In genomic region chr16:8958344-8958808, GRCh38 we compare ENCODE assay signal across 1 cellular context.
TF ChIP-seq lines count a peak whose summit lies in the region.

No MANE protein-coding gene starts in this region.

TF ChIP-seq in HepG2, 621 proteins besides CTCF, POLR2A, EP300 and RAD21 (continued from another document and continues in another):
- TF ChIP-seq, protein P1, sequence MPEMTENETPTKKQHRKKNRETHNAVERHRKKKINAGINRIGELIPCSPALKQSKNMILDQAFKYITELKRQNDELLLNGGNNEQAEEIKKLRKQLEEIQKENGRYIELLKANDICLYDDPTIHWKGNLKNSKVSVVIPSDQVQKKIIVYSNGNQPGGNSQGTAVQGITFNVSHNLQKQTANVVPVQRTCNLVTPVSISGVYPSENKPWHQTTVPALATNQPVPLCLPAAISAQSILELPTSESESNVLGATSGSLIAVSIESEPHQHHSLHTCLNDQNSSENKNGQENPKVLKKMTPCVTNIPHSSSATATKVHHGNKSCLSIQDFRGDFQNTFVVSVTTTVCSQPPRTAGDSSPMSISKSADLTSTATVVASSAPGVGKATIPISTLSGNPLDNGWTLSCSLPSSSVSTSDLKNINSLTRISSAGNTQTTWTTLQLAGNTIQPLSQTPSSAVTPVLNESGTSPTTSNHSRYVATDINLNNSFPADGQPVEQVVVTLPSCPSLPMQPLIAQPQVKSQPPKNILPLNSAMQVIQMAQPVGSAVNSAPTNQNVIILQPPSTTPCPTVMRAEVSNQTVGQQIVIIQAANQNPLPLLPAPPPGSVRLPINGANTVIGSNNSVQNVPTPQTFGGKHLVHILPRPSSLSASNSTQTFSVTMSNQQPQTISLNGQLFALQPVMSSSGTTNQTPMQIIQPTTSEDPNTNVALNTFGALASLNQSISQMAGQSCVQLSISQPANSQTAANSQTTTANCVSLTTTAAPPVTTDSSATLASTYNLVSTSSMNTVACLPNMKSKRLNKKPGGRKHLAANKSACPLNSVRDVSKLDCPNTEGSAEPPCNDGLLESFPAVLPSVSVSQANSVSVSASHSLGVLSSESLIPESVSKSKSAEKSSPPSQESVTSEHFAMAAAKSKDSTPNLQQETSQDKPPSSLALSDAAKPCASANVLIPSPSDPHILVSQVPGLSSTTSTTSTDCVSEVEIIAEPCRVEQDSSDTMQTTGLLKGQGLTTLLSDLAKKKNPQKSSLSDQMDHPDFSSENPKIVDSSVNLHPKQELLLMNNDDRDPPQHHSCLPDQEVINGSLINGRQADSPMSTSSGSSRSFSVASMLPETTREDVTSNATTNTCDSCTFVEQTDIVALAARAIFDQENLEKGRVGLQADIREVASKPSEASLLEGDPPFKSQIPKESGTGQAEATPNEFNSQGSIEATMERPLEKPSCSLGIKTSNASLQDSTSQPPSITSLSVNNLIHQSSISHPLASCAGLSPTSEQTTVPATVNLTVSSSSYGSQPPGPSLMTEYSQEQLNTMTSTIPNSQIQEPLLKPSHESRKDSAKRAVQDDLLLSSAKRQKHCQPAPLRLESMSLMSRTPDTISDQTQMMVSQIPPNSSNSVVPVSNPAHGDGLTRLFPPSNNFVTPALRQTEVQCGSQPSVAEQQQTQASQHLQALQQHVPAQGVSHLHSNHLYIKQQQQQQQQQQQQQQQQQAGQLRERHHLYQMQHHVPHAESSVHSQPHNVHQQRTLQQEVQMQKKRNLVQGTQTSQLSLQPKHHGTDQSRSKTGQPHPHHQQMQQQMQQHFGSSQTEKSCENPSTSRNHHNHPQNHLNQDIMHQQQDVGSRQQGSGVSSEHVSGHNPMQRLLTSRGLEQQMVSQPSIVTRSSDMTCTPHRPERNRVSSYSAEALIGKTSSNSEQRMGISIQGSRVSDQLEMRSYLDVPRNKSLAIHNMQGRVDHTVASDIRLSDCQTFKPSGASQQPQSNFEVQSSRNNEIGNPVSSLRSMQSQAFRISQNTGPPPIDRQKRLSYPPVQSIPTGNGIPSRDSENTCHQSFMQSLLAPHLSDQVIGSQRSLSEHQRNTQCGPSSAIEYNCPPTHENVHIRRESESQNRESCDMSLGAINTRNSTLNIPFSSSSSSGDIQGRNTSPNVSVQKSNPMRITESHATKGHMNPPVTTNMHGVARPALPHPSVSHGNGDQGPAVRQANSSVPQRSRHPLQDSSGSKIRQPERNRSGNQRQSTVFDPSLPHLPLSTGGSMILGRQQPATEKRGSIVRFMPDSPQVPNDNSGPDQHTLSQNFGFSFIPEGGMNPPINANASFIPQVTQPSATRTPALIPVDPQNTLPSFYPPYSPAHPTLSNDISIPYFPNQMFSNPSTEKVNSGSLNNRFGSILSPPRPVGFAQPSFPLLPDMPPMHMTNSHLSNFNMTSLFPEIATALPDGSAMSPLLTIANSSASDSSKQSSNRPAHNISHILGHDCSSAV (CRISPR knock-in tag; IDR thresholded peaks at IDR 0.05; ENCODE audit: borderline replicate concordance) = no peak
- TF ChIP-seq ZNF180 (CRISPR knock-in tag; IDR thresholded peaks at IDR 0.05; ENCODE audit: borderline replicate concordance, low read depth) (no peak), POLR2AphosphoS5 (IDR thresholded peaks at IDR 0.05; ENCODE audit: low read depth, low read length) (no peak), RELA (CRISPR knock-in tag; IDR thresholded peaks at IDR 0.05) (no peak), ZNF431 (CRISPR knock-in tag; IDR thresholded peaks at IDR 0.05; ENCODE audit: borderline replicate concordance, low read depth) (no peak), ZNF674 (CRISPR knock-in tag; IDR thresholded peaks at IDR 0.05; ENCODE audit: low read depth) (no peak), ZBTB42 (CRISPR knock-in tag; IDR thresholded peaks at IDR 0.05) (no peak), MTF1 (CRISPR knock-in tag; IDR thresholded peaks at IDR 0.05) (no peak), THAP9 (CRISPR knock-in tag; IDR thresholded peaks at IDR 0.05; ENCODE audit: borderline replicate concordance) (peak; percentile 57; the same call in 1 of the 2 replicates), ZNF503 (CRISPR knock-in tag; IDR thresholded peaks at IDR 0.05) (no peak), ZNF639 (CRISPR knock-in tag; conservative IDR thresholded peaks at IDR 0.05) (no peak), FLYWCH1 (CRISPR knock-in tag; IDR thresholded peaks at IDR 0.05) (no peak), ATRX (CRISPR knock-in tag; IDR thresholded peaks at IDR 0.05; ENCODE audit: borderline replicate concordance) (no peak), CSRNP1 (CRISPR knock-in tag; IDR thresholded peaks at IDR 0.05) (no peak), GTF3A (CRISPR knock-in tag; conservative IDR thresholded peaks at IDR 0.05) (peak; percentile 70; the same call in 1 of the 2 replicates), SETDB1 (CRISPR knock-in tag; IDR thresholded peaks at IDR 0.05; ENCODE audit: borderline replicate concordance) (no peak), ZNF607 (CRISPR knock-in tag; IDR thresholded peaks at IDR 0.05; ENCODE audit: borderline replicate concordance) (no peak), KLF16 (CRISPR knock-in tag; IDR thresholded peaks at IDR 0.05) (no peak), SIX1 (CRISPR knock-in tag; IDR thresholded peaks at IDR 0.05; ENCODE audit: borderline replicate concordance) (no peak), BATF2 (CRISPR knock-in tag; IDR thresholded peaks at IDR 0.05) (no peak), ZBTB26 (CRISPR knock-in tag; IDR thresholded peaks at IDR 0.05; ENCODE audit: borderline replicate concordance) (no peak), ZSCAN20 (CRISPR knock-in tag; IDR thresholded peaks at IDR 0.05; ENCODE audit: borderline replicate concordance) (no peak), TCF7L2 (IDR thresholded peaks at IDR 0.05; ENCODE audit: low read depth, low read length) (no peak)
- TF ChIP-seq, protein P2, sequence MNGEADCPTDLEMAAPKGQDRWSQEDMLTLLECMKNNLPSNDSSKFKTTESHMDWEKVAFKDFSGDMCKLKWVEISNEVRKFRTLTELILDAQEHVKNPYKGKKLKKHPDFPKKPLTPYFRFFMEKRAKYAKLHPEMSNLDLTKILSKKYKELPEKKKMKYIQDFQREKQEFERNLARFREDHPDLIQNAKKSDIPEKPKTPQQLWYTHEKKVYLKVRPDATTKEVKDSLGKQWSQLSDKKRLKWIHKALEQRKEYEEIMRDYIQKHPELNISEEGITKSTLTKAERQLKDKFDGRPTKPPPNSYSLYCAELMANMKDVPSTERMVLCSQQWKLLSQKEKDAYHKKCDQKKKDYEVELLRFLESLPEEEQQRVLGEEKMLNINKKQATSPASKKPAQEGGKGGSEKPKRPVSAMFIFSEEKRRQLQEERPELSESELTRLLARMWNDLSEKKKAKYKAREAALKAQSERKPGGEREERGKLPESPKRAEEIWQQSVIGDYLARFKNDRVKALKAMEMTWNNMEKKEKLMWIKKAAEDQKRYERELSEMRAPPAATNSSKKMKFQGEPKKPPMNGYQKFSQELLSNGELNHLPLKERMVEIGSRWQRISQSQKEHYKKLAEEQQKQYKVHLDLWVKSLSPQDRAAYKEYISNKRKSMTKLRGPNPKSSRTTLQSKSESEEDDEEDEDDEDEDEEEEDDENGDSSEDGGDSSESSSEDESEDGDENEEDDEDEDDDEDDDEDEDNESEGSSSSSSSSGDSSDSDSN (CRISPR knock-in tag; IDR thresholded peaks at IDR 0.05) = no peak; the same call in 1 of the 2 replicates
- TF ChIP-seq, protein P3, sequence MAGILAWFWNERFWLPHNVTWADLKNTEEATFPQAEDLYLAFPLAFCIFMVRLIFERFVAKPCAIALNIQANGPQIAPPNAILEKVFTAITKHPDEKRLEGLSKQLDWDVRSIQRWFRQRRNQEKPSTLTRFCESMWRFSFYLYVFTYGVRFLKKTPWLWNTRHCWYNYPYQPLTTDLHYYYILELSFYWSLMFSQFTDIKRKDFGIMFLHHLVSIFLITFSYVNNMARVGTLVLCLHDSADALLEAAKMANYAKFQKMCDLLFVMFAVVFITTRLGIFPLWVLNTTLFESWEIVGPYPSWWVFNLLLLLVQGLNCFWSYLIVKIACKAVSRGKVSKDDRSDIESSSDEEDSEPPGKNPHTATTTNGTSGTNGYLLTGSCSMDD (CRISPR knock-in tag; IDR thresholded peaks at IDR 0.05) = no peak
- TF ChIP-seq, protein P4, sequence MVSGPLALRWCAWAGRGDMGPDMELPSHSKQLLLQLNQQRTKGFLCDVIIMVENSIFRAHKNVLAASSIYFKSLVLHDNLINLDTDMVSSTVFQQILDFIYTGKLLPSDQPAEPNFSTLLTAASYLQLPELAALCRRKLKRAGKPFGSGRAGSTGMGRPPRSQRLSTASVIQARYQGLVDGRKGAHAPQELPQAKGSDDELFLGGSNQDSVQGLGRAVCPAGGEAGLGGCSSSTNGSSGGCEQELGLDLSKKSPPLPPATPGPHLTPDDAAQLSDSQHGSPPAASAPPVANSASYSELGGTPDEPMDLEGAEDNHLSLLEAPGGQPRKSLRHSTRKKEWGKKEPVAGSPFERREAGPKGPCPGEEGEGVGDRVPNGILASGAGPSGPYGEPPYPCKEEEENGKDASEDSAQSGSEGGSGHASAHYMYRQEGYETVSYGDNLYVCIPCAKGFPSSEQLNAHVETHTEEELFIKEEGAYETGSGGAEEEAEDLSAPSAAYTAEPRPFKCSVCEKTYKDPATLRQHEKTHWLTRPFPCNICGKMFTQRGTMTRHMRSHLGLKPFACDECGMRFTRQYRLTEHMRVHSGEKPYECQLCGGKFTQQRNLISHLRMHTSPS (CRISPR knock-in tag; IDR thresholded peaks at IDR 0.05; ENCODE audit: low read depth) = no peak
- TF ChIP-seq, protein P5, sequence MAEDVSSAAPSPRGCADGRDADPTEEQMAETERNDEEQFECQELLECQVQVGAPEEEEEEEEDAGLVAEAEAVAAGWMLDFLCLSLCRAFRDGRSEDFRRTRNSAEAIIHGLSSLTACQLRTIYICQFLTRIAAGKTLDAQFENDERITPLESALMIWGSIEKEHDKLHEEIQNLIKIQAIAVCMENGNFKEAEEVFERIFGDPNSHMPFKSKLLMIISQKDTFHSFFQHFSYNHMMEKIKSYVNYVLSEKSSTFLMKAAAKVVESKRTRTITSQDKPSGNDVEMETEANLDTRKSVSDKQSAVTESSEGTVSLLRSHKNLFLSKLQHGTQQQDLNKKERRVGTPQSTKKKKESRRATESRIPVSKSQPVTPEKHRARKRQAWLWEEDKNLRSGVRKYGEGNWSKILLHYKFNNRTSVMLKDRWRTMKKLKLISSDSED (CRISPR knock-in tag; IDR thresholded peaks at IDR 0.05) = no peak
